In genomic region chr17:7014995-7015586, GRCh38 we compare ENCODE assay signal across 8 cellular contexts. TPM values are rescaled to one million over a fixed set of nuclear protein-coding genes. Genes with fewer than 3 reads are reported as not detected.
DNase-seq lines count a peak whose midpoint lies in the region; ATAC-seq and TF ChIP-seq lines count a peak whose summit lies in the region.

No MANE protein-coding gene starts in this region.

- DNase-seq in HFF-Myc (ENCODE audit: extremely low read depth, low read depth) (no peak), PC-3 (no peak), right cardiac atrium (peak in 1 of 3 donors; percentile 30), smooth muscle cell (lab: John Stamatoyannopoulos, UW; ENCODE audit: unreplicated experiment) (no peak), sciatic nerve (ENCODE audit: low spot score) (no peak)
- peak; percentile 66 for DNase-seq in activated effector memory CD4-positive, alpha-beta T cell treated with Interleukin-2 at 50 U/mL for 16 hours

- H3K36me3 ChIP-seq in PC-3 (ENCODE audit: low read depth, low read length), result no peaks in the 10 kb centered on the region
- H3K36me3 ChIP-seq in smooth muscle cell (ENCODE audit: low read depth), result no peaks in the 10 kb centered on the region

- H3K79me2 ChIP-seq in PC-3 (ENCODE audit: low read length) (peaks cover 41% of the 10 kb centered on the region), smooth muscle cell (ENCODE audit: low read depth) (peaks cover 32% of the 10 kb centered on the region)

- no peaks in the 10 kb centered on the region for H3K9me3 ChIP-seq in PC-3 (ENCODE audit: low read length)
- H3K9me3 ChIP-seq in right cardiac atrium (ENCODE audit: control insufficient read depth, low read length), result no peaks in the 10 kb centered on the region
- no peaks in the 10 kb centered on the region for H3K9me3 ChIP-seq in smooth muscle cell (replicated peaks; ENCODE audit: low read depth)

- CTCF ChIA-PET in PC-3 (lab: Charles Lee), result interaction anchor here (0.6 to 0.8 kb wide), 2 partner anchors 58 to 171 kb away, joined by 3 to 11 read pairs; no protein-coding TSS in a partner anchor

- no peaks in the 10 kb centered on the region for H3F3A ChIP-seq in PC-3 (ENCODE audit: low read length, unreplicated experiment)
- H3F3A ChIP-seq in smooth muscle cell (ENCODE audit: low read depth), result peaks cover 22% of the 10 kb centered on the region

- H3K4me3 ChIP-seq in HFF-Myc (replicated peaks; ENCODE audit: low read depth, low read length) (peak overlapping the region; percentile 88), PC-3 (ENCODE audit: low read length) (peak overlapping the region; percentile 93), right cardiac atrium (ENCODE audit: low read length) (peak overlapping the region; percentile 44), smooth muscle cell (peak overlapping the region; percentile 83)

- TF ChIP-seq CTCF in HFF-Myc (IDR thresholded peaks at IDR 0.05; ENCODE audit: low read depth, low read length, missing control alignments) (no peak), PC-3 (conservative IDR thresholded peaks at IDR 0.05; ENCODE audit: low read depth, low read length) (no peak), smooth muscle cell (IDR thresholded peaks at IDR 0.05; ENCODE audit: borderline replicate concordance, insufficient read depth, poor library complexity, severe bottlenecking) (no peak)

- H3K4me2 ChIP-seq in PC-3 (ENCODE audit: low read length) (peak overlapping the region; percentile 95), smooth muscle cell (peak overlapping the region; percentile 100)

- POLR2A ChIA-PET in PC-3 (lab: Charles Lee; ENCODE audit: unreplicated experiment), result no interaction called here

- peak overlapping the region; percentile 93 for H3K27ac ChIP-seq in PC-3 (ENCODE audit: low read length)
- H3K27ac ChIP-seq in right cardiac atrium (ENCODE audit: low read length), result peak overlapping the region; percentile 90
- H3K27ac ChIP-seq in smooth muscle cell (ENCODE audit: low read depth), result peak overlapping the region; percentile 100

- BruUV-seq in PC-3 (replicated peaks; lab: Mats Ljungman, UMichigan), result no TSS peak

- intact Hi-C loops in PC-3 (cut with micrococcal nuclease), result no loop called here
- intact Hi-C loops in right cardiac atrium (cut with DNase I), result no loop called here
- intact Hi-C loops in sciatic nerve (cut with DNase I), result loop anchor here (10.0 kb wide), 1 partner anchor 840 kb away; the partner anchor contains the start of genes CYB5D1, NAA38 and TMEM88

- ATAC-seq in PC-3 (peak; percentile 52), right cardiac atrium (no peak), GM21390 (IDR thresholded peaks at IDR 0.05; ENCODE audit: unreplicated experiment) (no peak), sciatic nerve (no peak)

- H2AFZ ChIP-seq in PC-3 (ENCODE audit: low read length), result peak overlapping the region; percentile 83
- peak overlapping the region; percentile 31 for H2AFZ ChIP-seq in smooth muscle cell (ENCODE audit: low read depth)

- no peaks in the 10 kb centered on the region for H3K9me2 ChIP-seq in PC-3 (replicated peaks; ENCODE audit: low read length)

- TF ChIP-seq POLR2A in GM10847 (IDR thresholded peaks at IDR 0.05; ENCODE audit: extremely low read depth, insufficient read length), result peak; percentile 75

- WGBS in right cardiac atrium, result under 1% methylated on average over 40 of the region's 40 CpGs
- 2% methylated on average over 33 of the region's 40 CpGs for WGBS in smooth muscle cell (ENCODE audit: low lambda C conversion rate)

- H3K9ac ChIP-seq in PC-3 (ENCODE audit: low read length) (peak overlapping the region; percentile 98), smooth muscle cell (ENCODE audit: low read depth) (peak overlapping the region; percentile 100)

- H3K4me1 ChIP-seq in PC-3 (ENCODE audit: insufficient read depth, low read length) (peaks cover 33% of the 10 kb centered on the region), right cardiac atrium (ENCODE audit: control insufficient read depth, insufficient read depth, low read length) (peaks cover 6% of the 10 kb centered on the region), smooth muscle cell (ENCODE audit: low read depth) (peaks cover 16% of the 10 kb centered on the region)

- H3K27me3 ChIP-seq in PC-3 (ENCODE audit: low read length) (no peaks in the 10 kb centered on the region), right cardiac atrium (ENCODE audit: control insufficient read depth, insufficient read depth) (no peaks in the 10 kb centered on the region), smooth muscle cell (ENCODE audit: low read depth) (no peaks in the 10 kb centered on the region)

- no peaks in the 10 kb centered on the region for H4K20me1 ChIP-seq in PC-3 (ENCODE audit: low read length)
- no peaks in the 10 kb centered on the region for H4K20me1 ChIP-seq in smooth muscle cell (ENCODE audit: low read depth)

RNA-seq across cellular contexts. Expression of gene RNASEK, which starts 2.7 kb away (rescaled TPM):
- total RNA-seq in PC-3 (2014; rRNA removed) (169 and 195 TPM in 2 replicates), right cardiac atrium (100 to 1,000 TPM; 188 to 219 (median 193) TPM), smooth muscle cell (350 and 356 TPM in 2 replicates), sciatic nerve (152 TPM)
- polyA plus RNA-seq in right cardiac atrium (357 TPM), smooth muscle cell (718 and 785 TPM in 2 replicates)

RNA-seq across cellular contexts. Expression of gene BCL6B, which starts 7.8 kb away (rescaled TPM):
- total RNA-seq in PC-3 (2014; rRNA removed) (0.12 TPM in 1 of 2 replicates, not detected in the other), right cardiac atrium (10 to 100 TPM in 2 of 4 donors, 1 to 10 TPM in 2; 6.7 to 16.8 (median 10.1) TPM), smooth muscle cell (0.45 TPM in 1 of 2 replicates, not detected in the other), sciatic nerve (24.5 TPM)
- polyA plus RNA-seq in right cardiac atrium (6.9 TPM), smooth muscle cell (not detected in 2 replicates)

RNA-seq across cellular contexts. Expression of gene ALOX12, which starts 19.2 kb away (rescaled TPM):
- total RNA-seq in PC-3 (2014; rRNA removed), result not detected in 2 replicates
- total RNA-seq in right cardiac atrium, result under 1 TPM in 1 of 4 donors, not detected in 3; 0.18 TPM
- 0.09 TPM for polyA plus RNA-seq in right cardiac atrium
- total RNA-seq in smooth muscle cell, result not detected in 2 replicates
- polyA plus RNA-seq in smooth muscle cell, result 0.35 and 0.72 TPM in 2 replicates
- not detected for total RNA-seq in sciatic nerve

RNA-seq across cellular contexts. Expression of gene SLC16A13, which starts 20.7 kb away (rescaled TPM):
- total RNA-seq in PC-3 (2014; rRNA removed) (0.62 and 1.7 TPM in 2 replicates), right cardiac atrium (1 to 10 TPM in 2 of 4 donors, under 1 TPM in 2; 0.91 to 1.1 (median 0.98) TPM), smooth muscle cell (2.0 and 2.7 TPM in 2 replicates), sciatic nerve (1.8 TPM)
- polyA plus RNA-seq in right cardiac atrium (1.2 TPM), smooth muscle cell (3.5 TPM in 2 replicates)

RNA-seq across cellular contexts. Expression of gene SLC16A11, which starts 28.8 kb away (rescaled TPM):
- total RNA-seq in PC-3 (2014; rRNA removed), result 0.75 TPM in 1 of 2 replicates, not detected in the other
- total RNA-seq in right cardiac atrium, result 1 to 10 TPM; 3.3 to 5.3 (median 3.7) TPM
- polyA plus RNA-seq in right cardiac atrium, result 11.3 TPM
- total RNA-seq in smooth muscle cell, result 0.36 TPM in 1 of 2 replicates, not detected in the other
- polyA plus RNA-seq in smooth muscle cell, result 0.65 and 0.80 TPM in 2 replicates
- total RNA-seq in sciatic nerve, result 0.89 TPM
